In the genomic region with DNA sequence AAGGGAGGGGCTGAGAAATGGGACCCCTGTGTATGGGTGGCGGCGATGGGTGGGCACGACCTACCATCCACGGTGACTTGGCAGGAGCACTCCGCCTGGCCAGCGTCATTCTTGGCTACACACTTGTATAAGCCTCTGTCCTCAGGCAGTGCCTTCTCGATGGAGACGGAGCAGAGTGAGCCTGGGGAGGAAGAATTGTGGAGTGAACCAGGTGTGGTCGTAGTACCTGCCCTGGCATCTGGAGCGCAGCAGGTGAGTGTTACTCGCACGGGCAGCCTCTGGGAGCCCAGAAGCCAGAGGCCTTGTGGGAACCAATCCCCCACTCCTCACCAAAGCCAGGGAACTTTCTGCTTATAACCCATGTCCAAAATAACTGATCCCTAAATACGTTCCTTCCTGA, we compare ENCODE assay signal across 19 cellular contexts.
DNase-seq lines count a peak whose midpoint lies in the region; ATAC-seq and TF ChIP-seq lines count a peak whose summit lies in the region.
"Had no signal": no experiment of that assay in that cellular context is flagged by ENCODE, and none has a peak within 500 bp of the region (broad histone marks: within the 10 kb centered on the region; RNA-seq: fewer than 3 reads in every experiment).

No MANE protein-coding gene starts in this region.

- peak overlapping the region; percentile 94 for H4K91ac ChIP-seq in mesenchymal stem cell (ENCODE audit: low read length)

- TF ChIP-seq CTCF in heart right ventricle (IDR thresholded peaks at IDR 0.05) (no peak), vagina (IDR thresholded peaks at IDR 0.05) (no peak), GM10248 (IDR thresholded peaks at IDR 0.05; ENCODE audit: control extremely low read depth, extremely low read depth, low read depth, missing control alignments) (no peak)

- H3K18ac ChIP-seq in mesenchymal stem cell (ENCODE audit: low read depth in 1 of 2, low read length in 2 of 2): peak overlapping the region; percentile 58 to 68

- H2AFZ ChIP-seq in mesenchymal stem cell (ENCODE audit: low read depth, low read length): no peak overlapping the region

- CTCF ChIA-PET in activated CD8-positive, alpha-beta memory T cell treated with anti-CD3 and anti-CD28 coated beads, Interleukin-2, amount 10 ng/mL, durations not matched to agents 7 days and 5 days (lab: Charles Lee): no interaction called here
- CTCF ChIA-PET in GM10248 (lab: Yijun Ruan, JAX): interaction anchor here (1.7 kb wide), 2 partner anchors 13 to 51 kb away, joined by 3 to 5 read pairs; no protein-coding TSS in a partner anchor

- no peaks in the 10 kb centered on the region for H3K9me3 Mint-ChIP-seq in activated CD8-positive, alpha-beta memory T cell treated with anti-CD3 and anti-CD28 coated beads, Interleukin-2, amount 10 ng/mL, durations not matched to agents 7 days and 5 days (ENCODE audit: low read depth)
- H3K9me3 Mint-ChIP-seq: activated naive CD4-positive, alpha-beta T cell treated with anti-CD3 and anti-CD28 coated beads, Interleukin-2, amount 10 ng/mL, durations not matched to agents 7 days and 5 days; CD8-positive, alpha-beta T cell; effector memory CD8-positive, alpha-beta T cell had no signal

- no peaks in the 10 kb centered on the region for H3K9me3 ChIP-seq in heart right ventricle
- no peaks in the 10 kb centered on the region for H3K9me3 ChIP-seq in mesenchymal stem cell (ENCODE audit: control insufficient read depth, low read length)
- no peaks in the 10 kb centered on the region for H3K9me3 ChIP-seq in skeletal muscle tissue (ENCODE audit: control insufficient read depth in 3 of 3, low read length in 3 of 3)
- no peaks in the 10 kb centered on the region for H3K9me3 ChIP-seq in vagina

- no peak for TF ChIP-seq POLR2A in vagina (IDR thresholded peaks at IDR 0.05)

- H3K27ac ChIP-seq in heart right ventricle (peak overlapping the region in 7 of 10 donors; percentile 43 to 85 (median 74)), mesenchymal stem cell (ENCODE audit: low read length, poor library complexity, severe bottlenecking) (no peak overlapping the region), skeletal muscle tissue (ENCODE audit: low read depth, low read length) (peak overlapping the region; percentile 8), vagina (peak overlapping the region; percentile 68)

- H3K4me1 ChIP-seq in heart right ventricle: peaks cover 13 to 80% (median 54%) of the 10 kb centered on the region in 9 donors
- peaks cover 52% of the 10 kb centered on the region for H3K4me1 ChIP-seq in mesenchymal stem cell (ENCODE audit: control insufficient read depth, insufficient read depth, low read depth, low read length)
- H3K4me1 ChIP-seq in skeletal muscle tissue (ENCODE audit: control insufficient read depth in 3 of 3, insufficient read depth in 3 of 3, low read length in 3 of 3): peaks cover 35 to 55% (median 44%) of the 10 kb centered on the region in 3 donors
- H3K4me1 ChIP-seq in vagina: peaks cover 63% of the 10 kb centered on the region

- no peak overlapping the region for H3K27ac Mint-ChIP-seq in activated CD8-positive, alpha-beta memory T cell treated with anti-CD3 and anti-CD28 coated beads, Interleukin-2, amount 10 ng/mL, durations not matched to agents 7 days and 5 days
- H3K27ac Mint-ChIP-seq: activated naive CD4-positive, alpha-beta T cell treated with anti-CD3 and anti-CD28 coated beads, Interleukin-2, amount 10 ng/mL, durations not matched to agents 7 days and 5 days; CD8-positive, alpha-beta T cell; effector memory CD8-positive, alpha-beta T cell; T-helper 17 cell had no signal

- peak overlapping the region; percentile 81 to 91 for H2BK12ac ChIP-seq in mesenchymal stem cell (ENCODE audit: low read length in 2 of 2)

- H3K23ac ChIP-seq in mesenchymal stem cell (ENCODE audit: low read length in 2 of 2): no peak overlapping the region

- H4K8ac ChIP-seq in mesenchymal stem cell (ENCODE audit: low read length): peak overlapping the region; percentile 60

- H3K14ac ChIP-seq in mesenchymal stem cell (ENCODE audit: low read length in 2 of 2): peak overlapping the region in 1 of 2 experiments; percentile 76

- H3K9ac ChIP-seq in mesenchymal stem cell (ENCODE audit: low read length) (no peak overlapping the region), skeletal muscle tissue (ENCODE audit: low read depth in 1 of 3, low read length in 3 of 3) (no peak overlapping the region)

- H3K4ac ChIP-seq in mesenchymal stem cell (ENCODE audit: low read depth in 1 of 2, low read length in 2 of 2): peak overlapping the region in 1 of 2 experiments; percentile 30

- peak overlapping the region; percentile 82 for H2BK120ac ChIP-seq in mesenchymal stem cell (ENCODE audit: low read depth, low read length)

- H3K4me3 ChIP-seq in heart right ventricle: no peak overlapping the region
- no peak overlapping the region for H3K4me3 ChIP-seq in mesenchymal stem cell (ENCODE audit: insufficient read depth in 1 of 2, low read depth in 1 of 2, low read length in 2 of 2)
- H3K4me3 ChIP-seq in skeletal muscle tissue (ENCODE audit: low read length in 3 of 3): no peak overlapping the region
- no peak overlapping the region for H3K4me3 ChIP-seq in vagina

- DNase-seq in heart right ventricle (no peak), cardiac septum (ENCODE audit: low spot score) (no peak), mesenchymal stem cell (no peak), vagina (ENCODE audit: extremely low spot score in 2 of 2) (no peak), GM10248 (ENCODE audit: extremely low spot score) (no peak), cerebellum (ENCODE audit: low spot score) (no peak)
- DNase-seq in activated CD8-positive, alpha-beta memory T cell treated with anti-CD3 and anti-CD28 coated beads, Interleukin-2, amount 10 ng/mL, durations not matched to agents 7 days and 5 days: no peak
- DNase-seq: activated CD4-positive, alpha-beta T cell treated with anti-CD3 and anti-CD28 coated beads for 4 hours; activated naive CD4-positive, alpha-beta T cell treated with anti-CD3 and anti-CD28 coated beads, Interleukin-2, amount 10 ng/mL, durations not matched to agents 7 days and 5 days; AML-193; CD8-positive, alpha-beta T cell; effector memory CD8-positive, alpha-beta T cell; head of caudate nucleus; left ventricle myocardium superior; NCI-H1417; NCI-H524 treated with DMSO at 0.1 percent for 48 hours; retina; T-helper 17 cell had no signal

- H3K27me3 Mint-ChIP-seq in activated CD8-positive, alpha-beta memory T cell treated with anti-CD3 and anti-CD28 coated beads, Interleukin-2, amount 10 ng/mL, durations not matched to agents 7 days and 5 days: peaks cover 13% of the 10 kb centered on the region

- H3K36me3 ChIP-seq in heart right ventricle: no peaks in the 10 kb centered on the region
- peaks cover 31 to 53% of the 10 kb centered on the region in 2 experiments for H3K36me3 ChIP-seq in mesenchymal stem cell (ENCODE audit: control insufficient read depth in 1 of 2, insufficient read depth in 2 of 2, low read depth in 1 of 2, low read length in 2 of 2)
- H3K36me3 ChIP-seq in skeletal muscle tissue (ENCODE audit: control insufficient read depth in 3 of 3, insufficient read depth in 3 of 3, low read length in 3 of 3): peaks cover 0 to 3% (median 2%) of the 10 kb centered on the region in 3 donors
- no peaks in the 10 kb centered on the region for H3K36me3 ChIP-seq in vagina

- intact Hi-C loops in heart right ventricle (cut with DNase I) (loop anchor here in 1 of 10 donors (5.0 kb wide), 1 partner anchor 35 kb away; no protein-coding TSS in a partner anchor), cardiac septum (cut with DNase I) (no loop called here), vagina (cut with DNase I) (loop anchor here (5.0 kb wide), 1 partner anchor 35 kb away; no protein-coding TSS in a partner anchor)

- H3K4me2 ChIP-seq in mesenchymal stem cell (ENCODE audit: low read length, poor library complexity, severe bottlenecking): no peak overlapping the region

- POLR2A ChIA-PET in GM10248 (lab: Yijun Ruan, JAX): no interaction called here

- H2BK15ac ChIP-seq in mesenchymal stem cell (ENCODE audit: low read depth, poor library complexity, severe bottlenecking): peak overlapping the region; percentile 82

- no peak for ATAC-seq in heart right ventricle
- no peak for ATAC-seq in activated CD8-positive, alpha-beta memory T cell treated with anti-CD3 and anti-CD28 coated beads, Interleukin-2, amount 10 ng/mL, durations not matched to agents 7 days and 5 days
- ATAC-seq: CD8-positive, alpha-beta T cell; effector memory CD8-positive, alpha-beta T cell; left ventricle myocardium superior; T-helper 17 cell had no signal

- H2BK5ac ChIP-seq in mesenchymal stem cell (ENCODE audit: low read depth, low read length, poor library complexity, severe bottlenecking): no peak overlapping the region

- peaks cover 36% of the 10 kb centered on the region for H3K79me1 ChIP-seq in mesenchymal stem cell (replicated peaks; ENCODE audit: low read length, poor library complexity, severe bottlenecking)

- H3K36me3 Mint-ChIP-seq in activated CD8-positive, alpha-beta memory T cell treated with anti-CD3 and anti-CD28 coated beads, Interleukin-2, amount 10 ng/mL, durations not matched to agents 7 days and 5 days: no peaks in the 10 kb centered on the region
- H3K36me3 Mint-ChIP-seq: activated naive CD4-positive, alpha-beta T cell treated with anti-CD3 and anti-CD28 coated beads, Interleukin-2, amount 10 ng/mL, durations not matched to agents 7 days and 5 days; CD8-positive, alpha-beta T cell had no signal

- peak overlapping the region; percentile 92 for H2AK5ac ChIP-seq in mesenchymal stem cell (ENCODE audit: low read length, severe bottlenecking)

- no peaks in the 10 kb centered on the region for H3K27me3 ChIP-seq in heart right ventricle
- H3K27me3 ChIP-seq in mesenchymal stem cell (ENCODE audit: control insufficient read depth in 1 of 2, insufficient read depth in 1 of 2, low read length in 2 of 2): no peaks in the 10 kb centered on the region
- H3K27me3 ChIP-seq in skeletal muscle tissue (ENCODE audit: control insufficient read depth in 3 of 3, insufficient read depth in 3 of 3, low read length in 3 of 3): no peaks in the 10 kb centered on the region
- H3K27me3 ChIP-seq in vagina: no peaks in the 10 kb centered on the region

- no peak overlapping the region for H3K4me3 Mint-ChIP-seq in activated CD8-positive, alpha-beta memory T cell treated with anti-CD3 and anti-CD28 coated beads, Interleukin-2, amount 10 ng/mL, durations not matched to agents 7 days and 5 days
- H3K4me3 Mint-ChIP-seq: activated naive CD4-positive, alpha-beta T cell treated with anti-CD3 and anti-CD28 coated beads, Interleukin-2, amount 10 ng/mL, durations not matched to agents 7 days and 5 days; CD8-positive, alpha-beta T cell; effector memory CD8-positive, alpha-beta T cell; T-helper 17 cell had no signal

- 86 to 87% methylated on average over 13 of the region's 13 CpGs for WGBS in heart right ventricle, 2 donors
- 91% methylated on average over 13 of the region's 13 CpGs for WGBS in mesenchymal stem cell

- H3K4me1 Mint-ChIP-seq in activated CD8-positive, alpha-beta memory T cell treated with anti-CD3 and anti-CD28 coated beads, Interleukin-2, amount 10 ng/mL, durations not matched to agents 7 days and 5 days: no peaks in the 10 kb centered on the region
- H3K4me1 Mint-ChIP-seq: activated naive CD4-positive, alpha-beta T cell treated with anti-CD3 and anti-CD28 coated beads, Interleukin-2, amount 10 ng/mL, durations not matched to agents 7 days and 5 days; T-helper 17 cell had no signal
